Comparison of ENCODE assay signal across 29 cellular contexts in the genomic region with DNA sequence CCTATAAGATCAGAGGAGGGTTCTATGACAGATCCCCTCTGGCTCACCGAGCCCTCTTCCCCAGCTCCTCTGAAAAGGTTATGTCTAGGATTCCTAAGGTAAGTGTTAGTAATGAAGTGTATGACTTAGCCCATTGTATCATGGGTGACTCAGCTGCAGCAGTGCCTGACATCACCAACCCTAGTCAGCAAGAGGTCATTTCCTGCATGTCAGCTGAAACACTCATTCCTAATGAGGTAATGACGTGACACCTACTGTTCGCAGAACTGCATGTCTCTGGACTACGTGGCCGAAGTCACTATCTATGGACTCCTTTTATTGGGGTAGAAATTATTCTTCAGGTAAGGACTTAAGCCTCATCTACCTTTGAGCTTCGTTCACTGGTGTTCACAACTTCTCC.
DNase-seq lines count a peak whose midpoint lies in the region; ATAC-seq, FAIRE-seq and TF ChIP-seq lines count a peak whose summit lies in the region.
"Had no signal": no experiment of that assay in that cellular context is flagged by ENCODE, and none has a peak within 500 bp of the region (broad histone marks: within the 10 kb centered on the region; RNA-seq: fewer than 3 reads in every experiment).

No MANE protein-coding gene starts in this region.

- no peak overlapping the region for H3K9ac ChIP-seq in astrocyte (ENCODE audit: low read length)
- H3K9ac ChIP-seq: KMS-11 had no signal

- DNase-seq in DMS79 treated with DMSO at 0.1 percent for 48 hours (lab: John Stamatoyannopoulos, UW) (peak; percentile 8), DMS79 (lab: John Stamatoyannopoulos, UW) (no peak), NCI-H69 (lab: John Stamatoyannopoulos, UW) (peak; percentile 19), astrocyte (ENCODE audit: low read depth) (no peak), mesenteric fat pad (ENCODE audit: low spot score) (peak; percentile 24), middle frontal gyrus (ENCODE audit: extremely low spot score, low spot score) (no peak), activated gamma-delta T cell treated with Interleukin-2 at 50 U/mL for 16 hours (no peak)
- DNase-seq in activated T-cell treated with anti-CD3 and anti-CD28 coated beads, Interleukin-2, amount 50 U/mL, for 4 hours: no peak
- DNase-seq: 8988T; activated CD4-positive, alpha-beta T cell treated with anti-CD3 and anti-CD28 coated beads for 1 hour; activated CD8-positive, alpha-beta T cell treated with anti-CD3 and anti-CD28 coated beads, Interleukin-2, amount 10 ng/mL, durations not matched to agents 7 days and 5 days; activated T-cell treated with anti-CD3 and anti-CD28 coated beads for 4 hours; body of pancreas; CD4-positive, alpha-beta memory T cell; cerebellar nuclear complex; GDM1; left ventricle myocardium superior; MV-4-11; natural killer cell; NCI-H1694; NCI-H2171 treated with DMSO at 0.1 percent for 48 hours; NCI-H524 treated with DMSO at 0.1 percent for 48 hours; small intestine; stomach; thyroid gland had no signal

- no peak overlapping the region for H3K4me2 ChIP-seq in astrocyte (ENCODE audit: low read length)
- H3K4me2 ChIP-seq: KMS-11 had no signal

- H4K20me1 ChIP-seq in astrocyte (ENCODE audit: insufficient read depth, low read length): no peaks in the 10 kb centered on the region

- no peaks in the 10 kb centered on the region for H3K27me3 Mint-ChIP-seq in astrocyte (ENCODE audit: low read depth, unreplicated experiment)
- H3K27me3 Mint-ChIP-seq in activated T-cell treated with anti-CD3 and anti-CD28 coated beads, Interleukin-2, amount 50 U/mL, for 4 hours (ENCODE audit: low read depth): peaks cover under 1% of the 10 kb centered on the region
- H3K27me3 Mint-ChIP-seq: CD4-positive, alpha-beta memory T cell had no signal

- no peaks in the 10 kb centered on the region for H3K4me1 ChIP-seq in astrocyte (ENCODE audit: insufficient read depth, low read length)
- H3K4me1 ChIP-seq: body of pancreas, thyroid gland had no signal

- FAIRE-seq in astrocyte (lab: Jason Lieb, UNC): no peak
- FAIRE-seq: GM19239, HTR-8/SVneo, small intestine had no signal

- no peak overlapping the region for H3K4me3 ChIP-seq in astrocyte (ENCODE audit: insufficient read depth, low read depth, low read length)
- H3K4me3 ChIP-seq: body of pancreas, stomach, thyroid gland had no signal

- H2AFZ ChIP-seq in astrocyte (ENCODE audit: low read depth, low read length): no peak overlapping the region

- H3K36me3 Mint-ChIP-seq in astrocyte (ENCODE audit: low read depth, unreplicated experiment): peaks cover 2% of the 10 kb centered on the region
- no peaks in the 10 kb centered on the region for H3K36me3 Mint-ChIP-seq in activated T-cell treated with anti-CD3 and anti-CD28 coated beads, Interleukin-2, amount 50 U/mL, for 4 hours (ENCODE audit: insufficient read depth)
- H3K36me3 Mint-ChIP-seq: CD4-positive, alpha-beta memory T cell; natural killer cell had no signal

- ATAC-seq in activated T-cell treated with anti-CD3 and anti-CD28 coated beads, Interleukin-2, amount 50 U/mL, for 4 hours: no peak
- ATAC-seq: activated CD8-positive, alpha-beta T cell treated with anti-CD3 and anti-CD28 coated beads, Interleukin-2, amount 10 ng/mL, durations not matched to agents 7 days and 5 days; body of pancreas; HCT116; left ventricle myocardium superior; natural killer cell had no signal

- H3K27ac ChIP-seq in astrocyte (ENCODE audit: low read depth, low read length): no peak overlapping the region
- H3K27ac ChIP-seq: body of pancreas, KMS-11, stomach, thyroid gland had no signal

- no peaks in the 10 kb centered on the region for H3K36me3 ChIP-seq in astrocyte (ENCODE audit: insufficient read depth, low read length)
- H3K36me3 ChIP-seq: stomach, thyroid gland had no signal

- H3K9me3 ChIP-seq in astrocyte (ENCODE audit: insufficient read depth, low read depth, low read length): no peaks in the 10 kb centered on the region
- H3K9me3 ChIP-seq: body of pancreas, stomach, thyroid gland had no signal

- H3K9me3 Mint-ChIP-seq in astrocyte (ENCODE audit: unreplicated experiment): no peaks in the 10 kb centered on the region
- H3K9me3 Mint-ChIP-seq in activated T-cell treated with anti-CD3 and anti-CD28 coated beads, Interleukin-2, amount 50 U/mL, for 4 hours: no peaks in the 10 kb centered on the region

- no peak overlapping the region for H3K4me3 Mint-ChIP-seq in astrocyte (ENCODE audit: unreplicated experiment)
- no peak overlapping the region for H3K4me3 Mint-ChIP-seq in activated T-cell treated with anti-CD3 and anti-CD28 coated beads, Interleukin-2, amount 50 U/mL, for 4 hours
- H3K4me3 Mint-ChIP-seq: activated CD8-positive, alpha-beta T cell treated with anti-CD3 and anti-CD28 coated beads, Interleukin-2, amount 10 ng/mL, durations not matched to agents 7 days and 5 days; CD4-positive, alpha-beta memory T cell; natural killer cell had no signal

- H3K79me2 ChIP-seq in astrocyte (ENCODE audit: insufficient read depth, low read length): no peaks in the 10 kb centered on the region

- H3K4me1 Mint-ChIP-seq in astrocyte (ENCODE audit: low read depth, unreplicated experiment): peaks cover 18% of the 10 kb centered on the region
- H3K4me1 Mint-ChIP-seq in activated T-cell treated with anti-CD3 and anti-CD28 coated beads, Interleukin-2, amount 50 U/mL, for 4 hours (ENCODE audit: low read depth): no peaks in the 10 kb centered on the region
- H3K4me1 Mint-ChIP-seq: CD4-positive, alpha-beta memory T cell; natural killer cell had no signal

- H3K27me3 ChIP-seq in astrocyte (ENCODE audit: insufficient read depth, low read length): no peaks in the 10 kb centered on the region
- H3K27me3 ChIP-seq: body of pancreas, stomach, thyroid gland had no signal

- TF ChIP-seq CTCF in astrocyte (IDR thresholded peaks at IDR 0.05; ENCODE audit: insufficient read depth, low read depth, low read length): no peak

- peak overlapping the region; percentile 70 for H3K27ac Mint-ChIP-seq in astrocyte (ENCODE audit: unreplicated experiment)
- H3K27ac Mint-ChIP-seq: activated CD8-positive, alpha-beta T cell treated with anti-CD3 and anti-CD28 coated beads, Interleukin-2, amount 10 ng/mL, durations not matched to agents 7 days and 5 days; CD4-positive, alpha-beta memory T cell; natural killer cell had no signal

Comparison
In these comparisons a context has a peak if more than half of its experiments do, and no peak if none do; other contexts are left out.
1. DNase-seq: peak in DMS79 treated with DMSO at 0.1 percent for 48 hours (single experiment), NCI-H69 (single experiment) and mesenteric fat pad (single experiment); none in DMS79 (single experiment), astrocyte (single experiment), activated T-cell treated with anti-CD3 and anti-CD28 coated beads, Interleukin-2, amount 50 U/mL, for 4 hours (single experiment), middle frontal gyrus (single experiment) and activated gamma-delta T cell treated with Interleukin-2 at 50 U/mL for 16 hours (single experiment).